12 cellular contexts compared by ENCODE assay signal in the genomic region with DNA sequence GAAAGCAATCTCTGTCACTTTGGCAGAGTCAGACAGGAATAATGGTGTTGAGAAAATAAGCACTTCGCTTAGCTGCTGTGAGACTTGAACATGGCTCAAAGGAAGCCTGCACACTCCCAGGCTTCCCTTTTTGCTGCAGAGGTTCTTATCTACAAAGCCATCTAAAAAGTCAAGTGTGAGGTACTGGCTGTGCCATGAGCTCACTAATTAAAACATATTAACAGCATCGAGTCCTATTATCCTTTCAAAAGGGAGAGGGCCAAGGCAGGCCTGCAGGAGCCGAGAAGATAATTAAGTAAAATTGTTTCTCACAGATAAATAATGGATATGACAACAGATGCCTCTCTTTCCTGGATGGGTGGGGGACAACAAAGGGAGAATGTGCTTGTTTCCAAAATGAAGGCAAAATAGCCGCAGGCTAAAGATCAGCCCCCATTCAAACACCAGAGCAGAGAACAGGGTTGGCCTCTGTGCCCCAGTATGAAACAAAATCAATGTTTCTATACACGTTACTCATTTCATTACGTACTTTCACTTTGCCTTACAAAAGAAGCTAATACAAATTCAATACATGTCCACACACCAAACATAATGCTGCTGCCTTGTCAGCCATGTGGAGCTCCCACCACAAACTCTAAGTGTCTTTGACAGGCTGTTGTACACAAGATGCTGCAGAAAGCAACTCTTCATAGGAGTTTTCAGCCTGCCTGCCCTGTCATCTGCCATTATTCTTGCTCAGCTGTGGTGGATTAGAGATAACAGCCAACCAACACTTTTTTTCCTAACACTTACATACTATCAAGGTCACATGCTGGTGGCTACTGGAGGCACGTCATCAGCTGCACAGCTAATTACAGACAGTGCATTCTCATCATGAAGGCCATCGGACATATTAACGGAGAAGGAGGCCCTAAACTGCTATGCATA. TPM values are rescaled to one million over a fixed set of nuclear protein-coding genes. Genes with fewer than 3 reads are reported as not detected.
A peak's percentile ranks its signal among the peaks of the same experiment; 100 is the strongest.
DNase-seq lines count a peak whose midpoint lies in the region; ATAC-seq, FAIRE-seq and TF ChIP-seq lines count a peak whose summit lies in the region.
"Had no signal": no experiment of that assay in that cellular context is flagged by ENCODE, and none has a peak within 500 bp of the region (broad histone marks: within the 10 kb centered on the region; RNA-seq: fewer than 3 reads in every experiment).

No MANE protein-coding gene starts in this region.

- H3K9ac ChIP-seq in Karpas-422 (ENCODE audit: low read length), result no peak overlapping the region

- peaks cover 12% of the 10 kb centered on the region for H3K4me1 ChIP-seq in Karpas-422 (ENCODE audit: low read length)

- DNase-seq in GM12892 (ENCODE audit: insufficient read length) (no peak), amniotic epithelial cell (ENCODE audit: low read depth) (peak; percentile 0), medulla oblongata (ENCODE audit: extremely low spot score) (peak; percentile 56), occipital lobe (lab: John Stamatoyannopoulos, UW) (no peak), DMS153 treated with DMSO at 0.1 percent for 48 hours (lab: John Stamatoyannopoulos, UW; ENCODE audit: unreplicated experiment) (no peak), DMS153 (lab: John Stamatoyannopoulos, UW) (no peak), Karpas-422 (no peak)
- DNase-seq: activated CD4-positive, alpha-beta T cell treated with anti-CD3 and anti-CD28 coated beads, Interleukin-2, amount 10 ng/mL, durations not matched to agents 7 days and 5 days; naive thymus-derived CD4-positive, alpha-beta T cell had no signal

- H3K4me2 ChIP-seq in Karpas-422 (ENCODE audit: low read depth, low read length, poor library complexity, severe bottlenecking), result no peak overlapping the region

- peak; percentile 78 for FAIRE-seq in GM12892 (lab: Jason Lieb, UNC)

- no peak for TF ChIP-seq POLR2A in GM12892 (IDR thresholded peaks at IDR 0.05; ENCODE audit: low read depth, low read length)

- 0 out of 2 replicates have a peak, but pooled peaks cover 3% of the 10 kb centered on the region for H3K79me2 ChIP-seq in Karpas-422 (ENCODE audit: low read length)

- no peak overlapping the region for H2AFZ ChIP-seq in Karpas-422 (ENCODE audit: low read length)

- no peaks in the 10 kb centered on the region for H3K9me3 ChIP-seq in Karpas-422 (ENCODE audit: low read length)
- H3K9me3 ChIP-seq: vagina had no signal

- no peak overlapping the region for H3K4me3 ChIP-seq in Karpas-422 (ENCODE audit: low read length)
- H3K4me3 ChIP-seq: vagina had no signal

- H3K36me3 ChIP-seq in Karpas-422 (ENCODE audit: insufficient read depth, low read length), result no peaks in the 10 kb centered on the region
- H3K36me3 ChIP-seq: vagina had no signal

- no peaks in the 10 kb centered on the region for H3K9me2 ChIP-seq in Karpas-422 (replicated peaks; ENCODE audit: insufficient read depth, low read length)

- H3K27me3 ChIP-seq in Karpas-422 (ENCODE audit: low read length), result no peaks in the 10 kb centered on the region
- H3K27me3 ChIP-seq: vagina had no signal

- H3K27ac ChIP-seq in Karpas-422 (ENCODE audit: low read length), result no peak overlapping the region
- H3K27ac ChIP-seq: vagina had no signal

- ATAC-seq in HG02943 (IDR thresholded peaks at IDR 0.05; ENCODE audit: low read depth, unreplicated experiment), result peak; percentile 59
- ATAC-seq: naive thymus-derived CD4-positive, alpha-beta T cell; Panc1 had no signal

- H4K20me1 ChIP-seq in Karpas-422 (ENCODE audit: insufficient read depth, low read depth, low read length), result peaks cover 76% of the 10 kb centered on the region

RNA-seq across cellular contexts. Expression of gene ELAPOR2, which starts 55.3 kb away (rescaled TPM):
- 10.6 TPM for polyA plus RNA-seq in GM12892 (2012; ENCODE audit: missing spikeins)
- total RNA-seq in occipital lobe, result 41.8 TPM
- total RNA-seq in Karpas-422 (2014; rRNA removed; shearing (Covaris generic); ENCODE audit: low replicate concordance), result 9.7 and 26.9 TPM in 2 replicates

Comparison
In these comparisons a context has a peak if more than half of its experiments do, and no peak if none do; other contexts are left out.
1. DNase-seq: peak in amniotic epithelial cell (single experiment) and medulla oblongata (single experiment); none in GM12892 (single experiment), occipital lobe (single experiment), DMS153 treated with DMSO at 0.1 percent for 48 hours (single experiment), DMS153 (single experiment) and Karpas-422 (single experiment).